In the genomic region with DNA sequence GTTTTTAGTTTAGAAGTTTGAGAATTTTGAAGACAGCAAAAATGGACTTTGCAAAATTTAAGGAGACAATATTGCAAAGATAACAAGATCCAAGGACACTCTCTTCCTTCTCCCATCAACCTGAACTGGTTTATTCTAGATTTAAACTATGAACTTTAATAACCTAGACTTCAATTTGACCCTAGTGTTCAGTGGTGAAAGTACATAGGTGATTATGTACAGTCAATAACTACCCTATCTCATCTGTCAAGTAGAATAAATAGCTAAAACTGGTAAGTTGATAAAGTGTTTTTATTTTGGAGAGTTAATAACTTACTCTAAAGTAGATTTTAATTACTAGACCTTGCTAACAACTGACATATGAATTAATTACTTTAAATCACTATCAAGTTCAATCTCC, we compare ENCODE assay signal across 17 cellular contexts. TPM values are rescaled to one million over a fixed set of nuclear protein-coding genes. Genes with fewer than 3 reads are reported as not detected.
DNase-seq lines count a peak whose midpoint lies in the region; ATAC-seq, FAIRE-seq and TF ChIP-seq lines count a peak whose summit lies in the region.
"Had no signal": no experiment of that assay in that cellular context is flagged by ENCODE, and none has a peak within 500 bp of the region (broad histone marks: within the 10 kb centered on the region; RNA-seq: fewer than 3 reads in every experiment).

No MANE protein-coding gene starts in this region.

- TF ChIP-seq CTCF in liver (IDR thresholded peaks at IDR 0.05; ENCODE audit: low read depth, low read length, missing input control) (no peak), HepG2 (CRISPR knock-in tag; IDR thresholded peaks at IDR 0.05) (no peak), gastrocnemius medialis (IDR thresholded peaks at IDR 0.05 in 4 of 5, conservative IDR thresholded peaks at IDR 0.05 in 1 of 5) (no peak)

- H3K36me3 ChIP-seq in liver (ENCODE audit: control insufficient read depth in 4 of 4, insufficient read depth in 3 of 4, low read depth in 1 of 4, low read length in 3 of 4) = no peaks in the 10 kb centered on the region
- peaks cover 0 to 2% of the 10 kb centered on the region in 2 experiments; a peak in 1 of 5 replicates for H3K36me3 ChIP-seq in HepG2 (replicated peaks in 1 of 2; ENCODE audit: control insufficient read depth in 1 of 2, insufficient read depth in 2 of 2, low read length in 2 of 2)
- H3K36me3 ChIP-seq in gastrocnemius medialis = no peaks in the 10 kb centered on the region
- H3K36me3 ChIP-seq: BLaER1, HAP-1 had no signal

- no peaks in the 10 kb centered on the region for H3K79me2 ChIP-seq in HepG2 (ENCODE audit: insufficient read depth, low read length)

- POLR2A ChIA-PET in HepG2 (lab: Yijun Ruan, JAX) = no interaction called here

- no TSS peak for BruUV-seq in HepG2 (replicated peaks; lab: Mats Ljungman, UMichigan)

- no peaks in the 10 kb centered on the region for H3K27me3 Mint-ChIP-seq in activated T-cell treated with anti-CD3 and anti-CD28 coated beads, Interleukin-2, amount 50 U/mL, for 4 hours (ENCODE audit: low read depth)
- H3K27me3 Mint-ChIP-seq: CD4-positive, alpha-beta memory T cell had no signal

- intact Hi-C loops in HepG2 (cut with micrococcal nuclease; ENCODE audit: unreplicated experiment) = no loop called here
- intact Hi-C loops in left colon (cut with DNase I, micrococcal nuclease) = no loop called here
- intact Hi-C loops in gastrocnemius medialis (cut with DNase I; ENCODE audit: low total_unique reads) = no loop called here

- H3K4me1 Mint-ChIP-seq in activated T-cell treated with anti-CD3 and anti-CD28 coated beads, Interleukin-2, amount 50 U/mL, for 4 hours (ENCODE audit: low read depth) = peaks cover 3% of the 10 kb centered on the region

- no peaks in the 10 kb centered on the region for H4K20me1 ChIP-seq in HepG2 (ENCODE audit: insufficient read depth, low read length)
- H4K20me1 ChIP-seq: BLaER1 had no signal

- in situ Hi-C loops in HepG2 (cut with HindIII; ENCODE audit: extremely low pct_ligation_motif_present, low pct_unique_long_range_greater_than_20kb) (no loop called here), gastrocnemius medialis (cut with MboI; ENCODE audit: low sequenced_read_pairs in 4 of 4) (no loop called here)

- no peak for FAIRE-seq in HepG2 (lab: Jason Lieb, UNC)
- FAIRE-seq: GM12878 had no signal

- TF ChIP-seq RAD21 in liver (IDR thresholded peaks at IDR 0.05) (no peak), HepG2 (CRISPR knock-in tag; IDR thresholded peaks at IDR 0.05) (no peak)

- no peak overlapping the region for H3K4me3 ChIP-seq in liver (ENCODE audit: low read depth in 1 of 3, low read length in 3 of 3)
- H3K4me3 ChIP-seq in HepG2 (replicated peaks in 1 of 3; ENCODE audit: insufficient read depth in 1 of 3, low read depth in 2 of 3, low read length in 3 of 3) = no peak overlapping the region
- no peak overlapping the region for H3K4me3 ChIP-seq in gastrocnemius medialis
- H3K4me3 ChIP-seq: BLaER1, GM12878, GM23248, HAP-1 had no signal

- CTCF ChIA-PET in HepG2 (lab: Yijun Ruan, JAX; ENCODE audit: low intra/inter-chr PET ratio, low total read pairs) = no interaction called here

- H3K9me3 ChIP-seq in liver (ENCODE audit: control insufficient read depth in 4 of 4, low read length in 3 of 4) (no peaks in the 10 kb centered on the region), HepG2 (ENCODE audit: low read length) (no peaks in the 10 kb centered on the region), gastrocnemius medialis (no peaks in the 10 kb centered on the region)
- H3K9me3 ChIP-seq: BLaER1, HAP-1 had no signal

- H3K4me1 ChIP-seq in liver (ENCODE audit: control insufficient read depth in 4 of 4, insufficient read depth in 4 of 4, low read length in 3 of 4) (peaks cover under 1 to 29% (median 8%) of the 10 kb centered on the region in 4 donors), HepG2 (ENCODE audit: insufficient read depth, low read length) (peaks cover 49% of the 10 kb centered on the region), gastrocnemius medialis (peaks cover 41 to 47% of the 10 kb centered on the region in 2 donors)
- H3K4me1 ChIP-seq: BLaER1 had no signal

- DNase-seq in HepG2 (ENCODE audit: low spot score) (no peak), left colon (no peak), gastrocnemius medialis (no peak), mucosa of gallbladder (ENCODE audit: low spot score) (no peak)
- DNase-seq in activated T-cell treated with anti-CD3 and anti-CD28 coated beads, Interleukin-2, amount 50 U/mL, for 4 hours = no peak
- DNase-seq: 8988T; CD4-positive, alpha-beta memory T cell; DMS79 treated with DMSO at 0.1 percent for 48 hours; GM23248; IMR-90 had no signal

- no peaks in the 10 kb centered on the region for H3K27me3 ChIP-seq in liver (ENCODE audit: control insufficient read depth in 4 of 4, insufficient read depth in 4 of 4, low read length in 3 of 4)
- H3K27me3 ChIP-seq in HepG2 (ENCODE audit: control insufficient read depth in 1 of 2, insufficient read depth in 2 of 2, low read length in 2 of 2) = no peaks in the 10 kb centered on the region
- H3K27me3 ChIP-seq in gastrocnemius medialis = no peaks in the 10 kb centered on the region
- H3K27me3 ChIP-seq: BLaER1 had no signal

- no peak overlapping the region for H3K4me3 Mint-ChIP-seq in activated T-cell treated with anti-CD3 and anti-CD28 coated beads, Interleukin-2, amount 50 U/mL, for 4 hours
- H3K4me3 Mint-ChIP-seq: CD14-positive monocyte; CD4-positive, alpha-beta memory T cell had no signal

- H3K27ac ChIP-seq in liver (ENCODE audit: low read depth in 1 of 2, low read length in 2 of 2) (peak overlapping the region; percentile 65 to 91), HepG2 (ENCODE audit: extremely low read length, insufficient read depth, low read length) (no peak overlapping the region), gastrocnemius medialis (peak overlapping the region in 3 of 4 donors; percentile 41 to 72 (median 71))
- H3K27ac ChIP-seq: BLaER1, GM23248, HL-60 had no signal

- TF ChIP-seq EP300 in HepG2 (IDR thresholded peaks at IDR 0.05; ENCODE audit: low read depth in 2 of 2, low read length in 2 of 2) = no peak
- no peak for TF ChIP-seq EP300 in HepG2 (CRISPR knock-in tag; IDR thresholded peaks at IDR 0.05; ENCODE audit: borderline replicate concordance)

- H3K9me3 Mint-ChIP-seq in activated T-cell treated with anti-CD3 and anti-CD28 coated beads, Interleukin-2, amount 50 U/mL, for 4 hours = no peaks in the 10 kb centered on the region
- H3K9me3 Mint-ChIP-seq: CD4-positive, alpha-beta memory T cell had no signal

- no peak overlapping the region for H2AFZ ChIP-seq in HepG2 (ENCODE audit: low read length)
- H2AFZ ChIP-seq: GM23248 had no signal

- TF ChIP-seq POLR2A in HepG2 (IDR thresholded peaks at IDR 0.05; ENCODE audit: insufficient read depth in 1 of 2, low read depth in 2 of 2, low read length in 2 of 2) = no peak
- TF ChIP-seq POLR2A in gastrocnemius medialis (IDR thresholded peaks at IDR 0.05) = no peak

- no peak overlapping the region for H3K9ac ChIP-seq in liver (ENCODE audit: low read depth in 1 of 2, low read length in 2 of 2)
- no peak overlapping the region for H3K9ac ChIP-seq in HepG2 (ENCODE audit: insufficient read depth, low read depth, low read length)
- H3K9ac ChIP-seq: BLaER1, GM23248 had no signal

- H3K36me3 Mint-ChIP-seq in activated T-cell treated with anti-CD3 and anti-CD28 coated beads, Interleukin-2, amount 50 U/mL, for 4 hours (ENCODE audit: insufficient read depth) = peaks cover 3% of the 10 kb centered on the region

- ATAC-seq in HepG2 (no peak), left colon (peak; percentile 23), gastrocnemius medialis (no peak), HG03469 (IDR thresholded peaks at IDR 0.05; ENCODE audit: unreplicated experiment) (no peak)
- no peak for ATAC-seq in activated T-cell treated with anti-CD3 and anti-CD28 coated beads, Interleukin-2, amount 50 U/mL, for 4 hours
- ATAC-seq: GM12878 had no signal

- H3K4me2 ChIP-seq in HepG2 (ENCODE audit: low read depth, low read length) = no peak overlapping the region
- H3K4me2 ChIP-seq: BLaER1 had no signal

TF ChIP-seq in liver, 16 proteins besides CTCF, POLR2A, EP300 and RAD21:
- peak in 1 of 2 donors; percentile 43 for TF ChIP-seq HNF4A (conservative IDR thresholded peaks at IDR 0.05)
- TF ChIP-seq RXRA (IDR thresholded peaks at IDR 0.05) = peak in 1 of 2 donors; percentile 25
- no peak for TF ChIP-seq EGR1 (IDR thresholded peaks at IDR 0.05; ENCODE audit: low read depth in 2 of 2)
- no peak for TF ChIP-seq SP1 (IDR thresholded peaks at IDR 0.05)

RNA-seq across cellular contexts. Expression of gene NFE2L2, which starts 52.9 kb away (rescaled TPM):
- total RNA-seq in liver (10 to 100 TPM; 22.5 to 31.0 TPM), HepG2 (2016; rRNA removed; fragmentation: Illumina TruSeq; extraction: Trizol) (84.6 and 136 TPM in 2 replicates), left colon (10 to 100 TPM; 73.1 to 94.1 TPM), gastrocnemius medialis (10 to 100 TPM; 33.0 to 93.3 (median 59.1) TPM), mucosa of gallbladder (102 TPM)
- polyA plus RNA-seq in liver (10 to 100 TPM; 26.8 to 27.4 TPM), HepG2 (2011; rRNA removed) (138 and 215 TPM in 2 replicates)
- 93.0 and 99.3 TPM in 2 replicates for total RNA-seq in HepG2 (2016; cell fraction: cytosol; rRNA removed; fragmentation: Illumina TruSeq; extraction: Trizol; ENCODE audit: low read depth)
- 80.6 and 139 TPM in 2 replicates for total RNA-seq in HepG2 (2016; cell fraction: insoluble cytoplasmic fraction; rRNA removed; fragmentation: Illumina TruSeq; extraction: Trizol)
- 85.8 and 94.3 TPM in 2 replicates for total RNA-seq in HepG2 (2016; cell fraction: membrane; rRNA removed; fragmentation: Illumina TruSeq; extraction: Trizol)
- 92.5 and 95.6 TPM in 2 replicates for total RNA-seq in HepG2 (2016; cell fraction: nucleus; rRNA removed; fragmentation: Illumina TruSeq; extraction: Trizol)
- polyA plus RNA-seq in HepG2 (2011; cell fraction: cytosol; rRNA removed) = 94.2 and 119 TPM in 2 replicates
- 66.9 and 70.1 TPM in 2 replicates for polyA plus RNA-seq in HepG2 (2011; cell fraction: nucleus; rRNA removed)
- 104 and 115 TPM in 2 replicates for polyA plus RNA-seq in HepG2 (2012)
- 17.6 and 20.3 TPM in 2 replicates for polyA plus RNA-seq in HepG2 (2016; cell fraction: cytosol; fragmentation: Illumina TruSeq; extraction: Trizol; ENCODE audit: low read depth)
- polyA plus RNA-seq in HepG2 (2016; cell fraction: insoluble cytoplasmic fraction; fragmentation: Illumina TruSeq; extraction: Trizol; ENCODE audit: low read depth) = 211 and 217 TPM in 2 replicates
- 41.9 and 49.1 TPM in 2 replicates for polyA plus RNA-seq in HepG2 (2016; cell fraction: membrane; fragmentation: Illumina TruSeq; extraction: Trizol; ENCODE audit: low read depth)
- 168 and 175 TPM in 2 replicates for polyA plus RNA-seq in HepG2 (2016; cell fraction: nucleus; fragmentation: Illumina TruSeq; extraction: Trizol; ENCODE audit: insufficient read depth, low read depth)
- 157 and 264 TPM in 2 replicates for polyA minus RNA-seq in HepG2 (2011; rRNA and poly(A)+ RNA removed; ENCODE audit: low replicate concordance)
- 128 and 137 TPM in 2 replicates for polyA minus RNA-seq in HepG2 (2011; cell fraction: cytosol; rRNA and poly(A)+ RNA removed)
- 140 and 141 TPM in 2 replicates for polyA minus RNA-seq in HepG2 (2011; cell fraction: nucleus; rRNA and poly(A)+ RNA removed)
- 10 to 100 TPM; 58.5 to 62.4 (median 60.5) TPM for total RNA-seq in activated T-cell treated with anti-CD3 and anti-CD28 coated beads, Interleukin-2, amount 50 U/mL, for 4 hours
